In the genomic region with DNA sequence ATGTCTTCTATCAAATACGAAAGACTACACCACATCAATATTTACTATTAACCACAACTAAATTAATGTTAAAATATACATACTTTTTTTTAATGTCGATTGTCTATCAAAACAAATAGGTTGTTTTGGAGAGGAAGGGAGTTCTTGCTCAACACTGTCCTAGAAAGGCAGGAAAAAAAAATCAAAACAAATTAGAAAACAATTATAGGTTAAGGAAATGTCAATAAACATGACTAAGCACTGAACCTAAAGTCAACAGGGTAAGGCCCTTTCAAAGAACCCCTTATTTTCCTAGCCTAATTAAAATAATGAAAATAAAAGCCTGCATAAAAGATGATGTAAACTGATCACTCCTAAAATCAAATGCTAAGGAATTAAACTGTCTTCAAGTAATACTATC, we compare ENCODE assay signal across 22 cellular contexts.
"Had no signal": no experiment of that assay in that cellular context is flagged by ENCODE, and none has a peak within 500 bp of the region (broad histone marks: within the 10 kb centered on the region; RNA-seq: fewer than 3 reads in every experiment).

No MANE protein-coding gene starts in this region.

- DNase-seq: activated B cell treated with CpG ODN at 0.5 μM for 24 hours; activated CD4-positive, alpha-beta T cell treated with anti-CD3 and anti-CD28 coated beads for 36 hours; activated CD4-positive, alpha-beta T cell treated with anti-CD3 and anti-CD28 coated beads, Interleukin-2, amount 50 U/mL, for 4 hours; activated CD8-positive, alpha-beta memory T cell treated with anti-CD3 and anti-CD28 coated beads for 24 hours; activated CD8-positive, alpha-beta memory T cell treated with anti-CD3 and anti-CD28 coated beads, Interleukin-2, amount 50 U/mL, for 4 hours; activated naive CD4-positive, alpha-beta T cell treated with Interleukin-2 at 50 U/mL for 16 hours; activated naive CD8-positive, alpha-beta T cell treated with anti-CD3 and anti-CD28 coated beads for 36 hours; activated T-cell treated with anti-CD3 and anti-CD28 coated beads, Interleukin-2, amount 50 U/mL, for 24 hours; colonic mucosa; dorsolateral prefrontal cortex; esophagus squamous epithelium; gastrocnemius medialis; hypothalamus; ovary; spleen; stimulated activated CD4-positive, alpha-beta T cell treated with anti-CD3 and anti-CD28 coated beads, Interleukin-4, amount 100 ng/mL, for 1 hour; stimulated activated naive CD4-positive, alpha-beta T cell treated with Interleukin-2 at 50 U/mL for 16 hours; T1000 had no signal

- H3K9me3 ChIP-seq: breast epithelium, colonic mucosa, esophagus squamous epithelium, gastrocnemius medialis, neutrophil, ovary, prostate gland, spleen, thoracic aorta had no signal

- H3K27me3 ChIP-seq: breast epithelium, colonic mucosa, dorsolateral prefrontal cortex, esophagus squamous epithelium, gastrocnemius medialis, neutrophil, ovary, spleen had no signal

- H3K36me3 ChIP-seq: breast epithelium, colonic mucosa, neutrophil, ovary, prostate gland had no signal

- H3K4me3 ChIP-seq: breast epithelium, colonic mucosa, esophagus squamous epithelium, gastrocnemius medialis, ovary, prostate gland, spleen, thoracic aorta had no signal

- ATAC-seq: activated CD4-positive, alpha-beta T cell treated with anti-CD3 and anti-CD28 coated beads for 36 hours; gastrocnemius medialis had no signal

- H3K27ac ChIP-seq: breast epithelium, colonic mucosa, gastrocnemius medialis, neutrophil, ovary, prostate gland, spleen, thoracic aorta had no signal
